ENCODE assay signal across 2 cellular contexts in genomic region chr9:71984388-71985069, GRCh38.
TF ChIP-seq lines count a peak whose summit lies in the region.

No MANE protein-coding gene starts in this region.

TF ChIP-seq in H1, 55 proteins besides CTCF, POLR2A, EP300 and RAD21:
- no peak for TF ChIP-seq RXRA (IDR thresholded peaks at IDR 0.05; ENCODE audit: insufficient read depth, low read depth, low read length)
- no peak for TF ChIP-seq POU5F1 (IDR thresholded peaks at IDR 0.05; ENCODE audit: low read depth, low read length)
- no peak for TF ChIP-seq ZNF274 (IDR thresholded peaks at IDR 0.05; ENCODE audit: borderline replicate concordance, extremely low read depth, low read length)
- TF ChIP-seq FOSL1 (IDR thresholded peaks at IDR 0.05; ENCODE audit: insufficient read depth, low read depth, low read length), result no peak
- TF ChIP-seq, protein P1, sequence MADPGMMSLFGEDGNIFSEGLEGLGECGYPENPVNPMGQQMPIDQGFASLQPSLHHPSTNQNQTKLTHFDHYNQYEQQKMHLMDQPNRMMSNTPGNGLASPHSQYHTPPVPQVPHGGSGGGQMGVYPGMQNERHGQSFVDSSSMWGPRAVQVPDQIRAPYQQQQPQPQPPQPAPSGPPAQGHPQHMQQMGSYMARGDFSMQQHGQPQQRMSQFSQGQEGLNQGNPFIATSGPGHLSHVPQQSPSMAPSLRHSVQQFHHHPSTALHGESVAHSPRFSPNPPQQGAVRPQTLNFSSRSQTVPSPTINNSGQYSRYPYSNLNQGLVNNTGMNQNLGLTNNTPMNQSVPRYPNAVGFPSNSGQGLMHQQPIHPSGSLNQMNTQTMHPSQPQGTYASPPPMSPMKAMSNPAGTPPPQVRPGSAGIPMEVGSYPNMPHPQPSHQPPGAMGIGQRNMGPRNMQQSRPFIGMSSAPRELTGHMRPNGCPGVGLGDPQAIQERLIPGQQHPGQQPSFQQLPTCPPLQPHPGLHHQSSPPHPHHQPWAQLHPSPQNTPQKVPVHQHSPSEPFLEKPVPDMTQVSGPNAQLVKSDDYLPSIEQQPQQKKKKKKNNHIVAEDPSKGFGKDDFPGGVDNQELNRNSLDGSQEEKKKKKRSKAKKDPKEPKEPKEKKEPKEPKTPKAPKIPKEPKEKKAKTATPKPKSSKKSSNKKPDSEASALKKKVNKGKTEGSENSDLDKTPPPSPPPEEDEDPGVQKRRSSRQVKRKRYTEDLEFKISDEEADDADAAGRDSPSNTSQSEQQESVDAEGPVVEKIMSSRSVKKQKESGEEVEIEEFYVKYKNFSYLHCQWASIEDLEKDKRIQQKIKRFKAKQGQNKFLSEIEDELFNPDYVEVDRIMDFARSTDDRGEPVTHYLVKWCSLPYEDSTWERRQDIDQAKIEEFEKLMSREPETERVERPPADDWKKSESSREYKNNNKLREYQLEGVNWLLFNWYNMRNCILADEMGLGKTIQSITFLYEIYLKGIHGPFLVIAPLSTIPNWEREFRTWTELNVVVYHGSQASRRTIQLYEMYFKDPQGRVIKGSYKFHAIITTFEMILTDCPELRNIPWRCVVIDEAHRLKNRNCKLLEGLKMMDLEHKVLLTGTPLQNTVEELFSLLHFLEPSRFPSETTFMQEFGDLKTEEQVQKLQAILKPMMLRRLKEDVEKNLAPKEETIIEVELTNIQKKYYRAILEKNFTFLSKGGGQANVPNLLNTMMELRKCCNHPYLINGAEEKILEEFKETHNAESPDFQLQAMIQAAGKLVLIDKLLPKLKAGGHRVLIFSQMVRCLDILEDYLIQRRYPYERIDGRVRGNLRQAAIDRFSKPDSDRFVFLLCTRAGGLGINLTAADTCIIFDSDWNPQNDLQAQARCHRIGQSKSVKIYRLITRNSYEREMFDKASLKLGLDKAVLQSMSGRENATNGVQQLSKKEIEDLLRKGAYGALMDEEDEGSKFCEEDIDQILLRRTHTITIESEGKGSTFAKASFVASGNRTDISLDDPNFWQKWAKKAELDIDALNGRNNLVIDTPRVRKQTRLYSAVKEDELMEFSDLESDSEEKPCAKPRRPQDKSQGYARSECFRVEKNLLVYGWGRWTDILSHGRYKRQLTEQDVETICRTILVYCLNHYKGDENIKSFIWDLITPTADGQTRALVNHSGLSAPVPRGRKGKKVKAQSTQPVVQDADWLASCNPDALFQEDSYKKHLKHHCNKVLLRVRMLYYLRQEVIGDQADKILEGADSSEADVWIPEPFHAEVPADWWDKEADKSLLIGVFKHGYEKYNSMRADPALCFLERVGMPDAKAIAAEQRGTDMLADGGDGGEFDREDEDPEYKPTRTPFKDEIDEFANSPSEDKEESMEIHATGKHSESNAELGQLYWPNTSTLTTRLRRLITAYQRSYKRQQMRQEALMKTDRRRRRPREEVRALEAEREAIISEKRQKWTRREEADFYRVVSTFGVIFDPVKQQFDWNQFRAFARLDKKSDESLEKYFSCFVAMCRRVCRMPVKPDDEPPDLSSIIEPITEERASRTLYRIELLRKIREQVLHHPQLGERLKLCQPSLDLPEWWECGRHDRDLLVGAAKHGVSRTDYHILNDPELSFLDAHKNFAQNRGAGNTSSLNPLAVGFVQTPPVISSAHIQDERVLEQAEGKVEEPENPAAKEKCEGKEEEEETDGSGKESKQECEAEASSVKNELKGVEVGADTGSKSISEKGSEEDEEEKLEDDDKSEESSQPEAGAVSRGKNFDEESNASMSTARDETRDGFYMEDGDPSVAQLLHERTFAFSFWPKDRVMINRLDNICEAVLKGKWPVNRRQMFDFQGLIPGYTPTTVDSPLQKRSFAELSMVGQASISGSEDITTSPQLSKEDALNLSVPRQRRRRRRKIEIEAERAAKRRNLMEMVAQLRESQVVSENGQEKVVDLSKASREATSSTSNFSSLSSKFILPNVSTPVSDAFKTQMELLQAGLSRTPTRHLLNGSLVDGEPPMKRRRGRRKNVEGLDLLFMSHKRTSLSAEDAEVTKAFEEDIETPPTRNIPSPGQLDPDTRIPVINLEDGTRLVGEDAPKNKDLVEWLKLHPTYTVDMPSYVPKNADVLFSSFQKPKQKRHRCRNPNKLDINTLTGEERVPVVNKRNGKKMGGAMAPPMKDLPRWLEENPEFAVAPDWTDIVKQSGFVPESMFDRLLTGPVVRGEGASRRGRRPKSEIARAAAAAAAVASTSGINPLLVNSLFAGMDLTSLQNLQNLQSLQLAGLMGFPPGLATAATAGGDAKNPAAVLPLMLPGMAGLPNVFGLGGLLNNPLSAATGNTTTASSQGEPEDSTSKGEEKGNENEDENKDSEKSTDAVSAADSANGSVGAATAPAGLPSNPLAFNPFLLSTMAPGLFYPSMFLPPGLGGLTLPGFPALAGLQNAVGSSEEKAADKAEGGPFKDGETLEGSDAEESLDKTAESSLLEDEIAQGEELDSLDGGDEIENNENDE (IDR thresholded peaks at IDR 0.05; ENCODE audit: insufficient replicate concordance, low read length), result no peak
- no peak for TF ChIP-seq BACH1 (IDR thresholded peaks at IDR 0.05; ENCODE audit: low read length)
- TF ChIP-seq SIN3A (conservative IDR thresholded peaks at IDR 0.05 in 1 of 2, IDR thresholded peaks at IDR 0.05 in 1 of 2; ENCODE audit: low read depth in 1 of 2, low read length in 2 of 2), result no peak

TF ChIP-seq in HEK293T, 16 proteins besides CTCF, POLR2A, EP300 and RAD21:
- TF ChIP-seq FOXA1 (IDR thresholded peaks at IDR 0.05), result no peak
- TF ChIP-seq ELF4 (IDR thresholded peaks at IDR 0.05), result no peak
- no peak for TF ChIP-seq CTBP1 (IDR thresholded peaks at IDR 0.05; ENCODE audit: borderline replicate concordance)
- TF ChIP-seq BHLHE40 (IDR thresholded peaks at IDR 0.05; ENCODE audit: borderline replicate concordance), result no peak
- no peak for TF ChIP-seq SUZ12 (IDR thresholded peaks at IDR 0.05)
- no peak for TF ChIP-seq FOXK2 (IDR thresholded peaks at IDR 0.05)
- TF ChIP-seq ARNT (IDR thresholded peaks at IDR 0.05), result no peak
- TF ChIP-seq L3MBTL2 (conservative IDR thresholded peaks at IDR 0.05), result no peak
- TF ChIP-seq FOXM1 (IDR thresholded peaks at IDR 0.05; ENCODE audit: borderline replicate concordance), result no peak
- TF ChIP-seq, protein P2, sequence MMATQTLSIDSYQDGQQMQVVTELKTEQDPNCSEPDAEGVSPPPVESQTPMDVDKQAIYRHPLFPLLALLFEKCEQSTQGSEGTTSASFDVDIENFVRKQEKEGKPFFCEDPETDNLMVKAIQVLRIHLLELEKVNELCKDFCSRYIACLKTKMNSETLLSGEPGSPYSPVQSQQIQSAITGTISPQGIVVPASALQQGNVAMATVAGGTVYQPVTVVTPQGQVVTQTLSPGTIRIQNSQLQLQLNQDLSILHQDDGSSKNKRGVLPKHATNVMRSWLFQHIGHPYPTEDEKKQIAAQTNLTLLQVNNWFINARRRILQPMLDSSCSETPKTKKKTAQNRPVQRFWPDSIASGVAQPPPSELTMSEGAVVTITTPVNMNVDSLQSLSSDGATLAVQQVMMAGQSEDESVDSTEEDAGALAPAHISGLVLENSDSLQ (IDR thresholded peaks at IDR 0.05), result no peak
- no peak for TF ChIP-seq HDGF (IDR thresholded peaks at IDR 0.05; ENCODE audit: borderline replicate concordance)
- no peak for TF ChIP-seq SP1 (IDR thresholded peaks at IDR 0.05)
